In genomic region chr17:16953841-16954240, GRCh38 we compare ENCODE assay signal across 23 cellular contexts. TPM values are rescaled to one million over a fixed set of nuclear protein-coding genes. Genes with fewer than 3 reads are reported as not detected.
"Had no signal": no experiment of that assay in that cellular context is flagged by ENCODE, and none has a peak within 500 bp of the region (broad histone marks: within the 10 kb centered on the region; RNA-seq: fewer than 3 reads in every experiment).

No MANE protein-coding gene starts in this region.

- H3K4me3 ChIP-seq: cardiac muscle cell had no signal

- H3K27me3 ChIP-seq: brain microvascular endothelial cell, cardiac muscle cell had no signal

- H3K4me1 Mint-ChIP-seq: activated CD4-positive, alpha-beta T cell treated with anti-CD3 and anti-CD28 coated beads, Interleukin-2, amount 10 ng/mL, durations not matched to agents 7 days and 5 days; activated naive CD4-positive, alpha-beta T cell treated with anti-CD3 and anti-CD28 coated beads, Interleukin-2, amount 10 ng/mL, durations not matched to agents 7 days and 5 days; activated naive CD8-positive, alpha-beta T cell treated with anti-CD3 and anti-CD28 coated beads for 36 hours; T-helper 17 cell had no signal

- DNase-seq: activated CD4-positive, alpha-beta T cell treated with anti-CD3 and anti-CD28 coated beads, Interleukin-2, amount 10 ng/mL, durations not matched to agents 7 days and 5 days; activated CD4-positive, CD25-positive, alpha-beta regulatory T cell; activated CD8-positive, alpha-beta T cell treated with anti-CD3 and anti-CD28 coated beads, Interleukin-2, amount 10 ng/mL, durations not matched to agents 7 days and 5 days; activated gamma-delta T cell treated with Interleukin-2 at 50 U/mL for 16 hours; activated naive CD4-positive, alpha-beta T cell treated with anti-CD3 and anti-CD28 coated beads, Interleukin-2, amount 10 ng/mL, durations not matched to agents 7 days and 5 days; activated naive CD8-positive, alpha-beta T cell treated with anti-CD3 and anti-CD28 coated beads for 36 hours; activated T-cell treated with anti-CD3 and anti-CD28 coated beads, Interleukin-2, amount 50 U/mL, for 72 hours; brain microvascular endothelial cell; MM.1S; NCI-H1105; NCI-H1436; NCI-H1694 treated with DMSO at 0.1 percent for 48 hours; NCI-H2029 treated with DMSO at 0.1 percent for 48 hours; NCI-H345; NCI-H510A; NCI-H69; PC-3; SHP77; T-helper 17 cell; T-helper 9 cell had no signal

- H3K27ac Mint-ChIP-seq: activated CD4-positive, alpha-beta T cell treated with anti-CD3 and anti-CD28 coated beads, Interleukin-2, amount 10 ng/mL, durations not matched to agents 7 days and 5 days; activated CD8-positive, alpha-beta T cell treated with anti-CD3 and anti-CD28 coated beads, Interleukin-2, amount 10 ng/mL, durations not matched to agents 7 days and 5 days; activated naive CD4-positive, alpha-beta T cell treated with anti-CD3 and anti-CD28 coated beads, Interleukin-2, amount 10 ng/mL, durations not matched to agents 7 days and 5 days; activated naive CD8-positive, alpha-beta T cell treated with anti-CD3 and anti-CD28 coated beads for 36 hours; activated T-cell treated with anti-CD3 and anti-CD28 coated beads, Interleukin-2, amount 50 U/mL, for 72 hours; activated T-helper 2 cell treated with anti-CD3 and anti-CD28 coated beads, Interferon-gamma antibody, Interleukin-2, Interleukin-4, amounts not matched to agents 10 μg/mL and 5 μg/mL and 100 μg/mL, durations not matched to agents 14 hours and 24 hours and 36 hours; T-helper 17 cell had no signal

- H3K27ac ChIP-seq: brain microvascular endothelial cell, cardiac muscle cell had no signal

- H3K36me3 ChIP-seq: brain microvascular endothelial cell, cardiac muscle cell had no signal

- H3K4me3 Mint-ChIP-seq: activated CD4-positive, alpha-beta T cell treated with anti-CD3 and anti-CD28 coated beads, Interleukin-2, amount 10 ng/mL, durations not matched to agents 7 days and 5 days; activated CD8-positive, alpha-beta T cell treated with anti-CD3 and anti-CD28 coated beads, Interleukin-2, amount 10 ng/mL, durations not matched to agents 7 days and 5 days; activated naive CD4-positive, alpha-beta T cell treated with anti-CD3 and anti-CD28 coated beads, Interleukin-2, amount 10 ng/mL, durations not matched to agents 7 days and 5 days; activated naive CD8-positive, alpha-beta T cell treated with anti-CD3 and anti-CD28 coated beads for 36 hours; activated T-cell treated with anti-CD3 and anti-CD28 coated beads, Interleukin-2, amount 50 U/mL, for 72 hours; T-helper 17 cell had no signal

- ATAC-seq: activated CD8-positive, alpha-beta T cell treated with anti-CD3 and anti-CD28 coated beads, Interleukin-2, amount 10 ng/mL, durations not matched to agents 7 days and 5 days; activated T-cell treated with anti-CD3 and anti-CD28 coated beads, Interleukin-2, amount 50 U/mL, for 72 hours; PC-3; T-helper 17 cell had no signal

RNA-seq across cellular contexts. Expression of gene TNFRSF13B, which starts 18.1 kb away (rescaled TPM):
- total RNA-seq: activated CD4-positive, alpha-beta T cell treated with anti-CD3 and anti-CD28 coated beads, Interleukin-2, amount 10 ng/mL, durations not matched to agents 7 days and 5 days; activated CD8-positive, alpha-beta T cell treated with anti-CD3 and anti-CD28 coated beads, Interleukin-2, amount 10 ng/mL, durations not matched to agents 7 days and 5 days; activated T-cell treated with anti-CD3 and anti-CD28 coated beads, Interleukin-2, amount 50 U/mL, for 72 hours; cardiac muscle cell; PC-3; SK-MEL-5 had no signal
- polyA plus RNA-seq: cardiac muscle cell had no signal
